In the genomic region with DNA sequence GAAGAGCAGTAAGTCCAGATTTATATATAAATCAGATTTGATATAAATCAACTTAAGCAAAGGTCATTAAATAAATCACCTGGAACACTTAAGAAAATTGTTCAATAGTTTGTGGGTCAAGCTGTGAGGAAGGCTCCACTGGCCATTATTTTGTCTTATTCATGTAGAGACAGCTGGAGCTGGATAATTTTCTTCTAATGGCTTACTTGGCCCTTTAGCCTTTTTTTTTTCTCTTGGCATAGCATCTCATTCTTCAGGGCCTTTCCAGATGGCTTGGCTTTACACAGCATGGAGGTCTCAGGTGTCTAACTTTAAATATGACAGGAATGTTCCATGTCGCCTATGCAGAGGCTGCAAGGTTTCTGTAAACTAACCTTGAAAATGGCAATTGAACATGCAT, we compare ENCODE assay signal across 9 cellular contexts.
A peak's percentile ranks its signal among the peaks of the same experiment; 100 is the strongest.
DNase-seq lines count a peak whose midpoint lies in the region; ATAC-seq and TF ChIP-seq lines count a peak whose summit lies in the region.
"Had no signal": no experiment of that assay in that cellular context is flagged by ENCODE, and none has a peak within 500 bp of the region (broad histone marks: within the 10 kb centered on the region; RNA-seq: fewer than 3 reads in every experiment).

No MANE protein-coding gene starts in this region.

- DNase-seq in NCI-H1105 treated with DMSO at 0.1 percent for 48 hours (lab: John Stamatoyannopoulos, UW) (peak; percentile 41), NCI-H1105 (lab: John Stamatoyannopoulos, UW) (no peak), NCI-H2171 (lab: John Stamatoyannopoulos, UW) (peak; percentile 86), left kidney (ENCODE audit: low read depth, low spot score) (peak; percentile 2), D341Med (ENCODE audit: low spot score) (no peak)
- DNase-seq: CD8-positive, alpha-beta T cell; COR-L47 had no signal

- peak; percentile 12; the same call in 1 of the 2 replicates for TF ChIP-seq EP300 in Ishikawa (IDR thresholded peaks at IDR 0.05; ENCODE audit: borderline replicate concordance)

- no peak for ATAC-seq in HG03378 (IDR thresholded peaks at IDR 0.05; ENCODE audit: unreplicated experiment)
- ATAC-seq: CD8-positive, alpha-beta T cell had no signal

- no peak for TF ChIP-seq RAD21 in Ishikawa (IDR thresholded peaks at IDR 0.05; ENCODE audit: low read depth)

TF ChIP-seq in Ishikawa, 13 proteins besides CTCF, POLR2A, EP300 and RAD21:
- TF ChIP-seq, protein P1, sequence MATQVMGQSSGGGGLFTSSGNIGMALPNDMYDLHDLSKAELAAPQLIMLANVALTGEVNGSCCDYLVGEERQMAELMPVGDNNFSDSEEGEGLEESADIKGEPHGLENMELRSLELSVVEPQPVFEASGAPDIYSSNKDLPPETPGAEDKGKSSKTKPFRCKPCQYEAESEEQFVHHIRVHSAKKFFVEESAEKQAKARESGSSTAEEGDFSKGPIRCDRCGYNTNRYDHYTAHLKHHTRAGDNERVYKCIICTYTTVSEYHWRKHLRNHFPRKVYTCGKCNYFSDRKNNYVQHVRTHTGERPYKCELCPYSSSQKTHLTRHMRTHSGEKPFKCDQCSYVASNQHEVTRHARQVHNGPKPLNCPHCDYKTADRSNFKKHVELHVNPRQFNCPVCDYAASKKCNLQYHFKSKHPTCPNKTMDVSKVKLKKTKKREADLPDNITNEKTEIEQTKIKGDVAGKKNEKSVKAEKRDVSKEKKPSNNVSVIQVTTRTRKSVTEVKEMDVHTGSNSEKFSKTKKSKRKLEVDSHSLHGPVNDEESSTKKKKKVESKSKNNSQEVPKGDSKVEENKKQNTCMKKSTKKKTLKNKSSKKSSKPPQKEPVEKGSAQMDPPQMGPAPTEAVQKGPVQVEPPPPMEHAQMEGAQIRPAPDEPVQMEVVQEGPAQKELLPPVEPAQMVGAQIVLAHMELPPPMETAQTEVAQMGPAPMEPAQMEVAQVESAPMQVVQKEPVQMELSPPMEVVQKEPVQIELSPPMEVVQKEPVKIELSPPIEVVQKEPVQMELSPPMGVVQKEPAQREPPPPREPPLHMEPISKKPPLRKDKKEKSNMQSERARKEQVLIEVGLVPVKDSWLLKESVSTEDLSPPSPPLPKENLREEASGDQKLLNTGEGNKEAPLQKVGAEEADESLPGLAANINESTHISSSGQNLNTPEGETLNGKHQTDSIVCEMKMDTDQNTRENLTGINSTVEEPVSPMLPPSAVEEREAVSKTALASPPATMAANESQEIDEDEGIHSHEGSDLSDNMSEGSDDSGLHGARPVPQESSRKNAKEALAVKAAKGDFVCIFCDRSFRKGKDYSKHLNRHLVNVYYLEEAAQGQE (IDR thresholded peaks at IDR 0.05; ENCODE audit: low read depth), result no peak
- no peak for TF ChIP-seq YY1 (IDR thresholded peaks at IDR 0.05; ENCODE audit: low read depth)
- no peak; the same call in 1 of the 2 replicates for TF ChIP-seq FOXM1 (IDR thresholded peaks at IDR 0.05; ENCODE audit: borderline replicate concordance, low read depth)
- TF ChIP-seq, protein P2, sequence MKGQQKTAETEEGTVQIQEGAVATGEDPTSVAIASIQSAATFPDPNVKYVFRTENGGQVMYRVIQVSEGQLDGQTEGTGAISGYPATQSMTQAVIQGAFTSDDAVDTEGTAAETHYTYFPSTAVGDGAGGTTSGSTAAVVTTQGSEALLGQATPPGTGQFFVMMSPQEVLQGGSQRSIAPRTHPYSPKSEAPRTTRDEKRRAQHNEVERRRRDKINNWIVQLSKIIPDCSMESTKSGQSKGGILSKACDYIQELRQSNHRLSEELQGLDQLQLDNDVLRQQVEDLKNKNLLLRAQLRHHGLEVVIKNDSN (IDR thresholded peaks at IDR 0.05), result no peak
- 0 out of 2 replicates have a peak, but pooled peaks have one; percentile 71 for TF ChIP-seq TCF12 (IDR thresholded peaks at IDR 0.05; ENCODE audit: low read depth)
- no peak for TF ChIP-seq ZBTB7A (IDR thresholded peaks at IDR 0.05; ENCODE audit: low read depth)
- no peak for TF ChIP-seq CREB1 (IDR thresholded peaks at IDR 0.05; ENCODE audit: low read depth)
- 0 out of 2 replicates have a peak, but pooled peaks have one; percentile 22 for TF ChIP-seq TEAD4 (IDR thresholded peaks at IDR 0.05)
- peak; percentile 62 for TF ChIP-seq NFIC (IDR thresholded peaks at IDR 0.05)
- no peak for TF ChIP-seq CEBPB (IDR thresholded peaks at IDR 0.05)

Comparison
In these comparisons a context has a peak if more than half of its experiments do, and no peak if none do; other contexts are left out.
1. DNase-seq: peak in NCI-H1105 treated with DMSO at 0.1 percent for 48 hours (single experiment), NCI-H2171 (single experiment) and left kidney (single experiment); none in NCI-H1105 (single experiment) and D341Med (single experiment).